ENCODE assay signal across 9 cellular contexts in genomic region chrY:19076914-19077697, GRCh38.
A peak's percentile ranks its signal among the peaks of the same experiment; 100 is the strongest.
DNase-seq lines count a peak whose midpoint lies in the region; ATAC-seq and TF ChIP-seq lines count a peak whose summit lies in the region.
"Had no signal": no experiment of that assay in that cellular context is flagged by ENCODE, and none has a peak within 500 bp of the region (broad histone marks: within the 10 kb centered on the region; RNA-seq: fewer than 3 reads in every experiment).

No MANE protein-coding gene starts in this region.

- no peak overlapping the region for H2AFZ ChIP-seq in PC-3 (ENCODE audit: low read length)

- peaks cover 4% of the 10 kb centered on the region for H3K36me3 Mint-ChIP-seq in activated naive CD4-positive, alpha-beta T cell treated with anti-CD3 and anti-CD28 coated beads, Interleukin-2, amount 10 ng/mL, durations not matched to agents 7 days and 5 days

- H3K27ac Mint-ChIP-seq in activated naive CD4-positive, alpha-beta T cell treated with anti-CD3 and anti-CD28 coated beads, Interleukin-2, amount 10 ng/mL, durations not matched to agents 7 days and 5 days: peak overlapping the region; percentile 82

- BruUV-seq in PC-3 (replicated peaks; lab: Mats Ljungman, UMichigan): no TSS peak

- intact Hi-C loops in testis (cut with DNase I; ENCODE audit: low total_unique reads): no loop called here
- intact Hi-C loops in PC-3 (cut with micrococcal nuclease): no loop called here

- H3K4me3 ChIP-seq in iPS-11a (ENCODE audit: low read depth, low read length) (peak overlapping the region; percentile 29), testis (peak overlapping the region; percentile 57 to 71), PC-3 (ENCODE audit: low read length) (no peak overlapping the region)

- H3K9ac ChIP-seq in PC-3 (ENCODE audit: low read length): no peak overlapping the region

- ATAC-seq in PC-3: no peak

- 0% methylated on average over 25 of the region's 64 CpGs; no CpG with 5 or more reads in 1 of the 2 donors for WGBS in testis, 2 donors

- TF ChIP-seq CTCF in testis (IDR thresholded peaks at IDR 0.05) (no peak), PC-3 (conservative IDR thresholded peaks at IDR 0.05; ENCODE audit: low read depth, low read length) (no peak)

- H3K9me3 Mint-ChIP-seq in activated naive CD4-positive, alpha-beta T cell treated with anti-CD3 and anti-CD28 coated beads, Interleukin-2, amount 10 ng/mL, durations not matched to agents 7 days and 5 days: no peaks in the 10 kb centered on the region

- H3K27me3 ChIP-seq in testis (no peaks in the 10 kb centered on the region), PC-3 (ENCODE audit: low read length) (no peaks in the 10 kb centered on the region)

- peaks cover 14% of the 10 kb centered on the region for H3K27me3 Mint-ChIP-seq in activated naive CD4-positive, alpha-beta T cell treated with anti-CD3 and anti-CD28 coated beads, Interleukin-2, amount 10 ng/mL, durations not matched to agents 7 days and 5 days

- H3K36me3 ChIP-seq in testis (ENCODE audit: low read depth, missing control alignments) (no peaks in the 10 kb centered on the region), PC-3 (ENCODE audit: low read depth, low read length) (no peaks in the 10 kb centered on the region)

- H3K4me3 Mint-ChIP-seq in activated naive CD4-positive, alpha-beta T cell treated with anti-CD3 and anti-CD28 coated beads, Interleukin-2, amount 10 ng/mL, durations not matched to agents 7 days and 5 days: peak overlapping the region; percentile 90

- H3K9me2 ChIP-seq in PC-3 (replicated peaks; ENCODE audit: low read length): no peaks in the 10 kb centered on the region

- POLR2A ChIA-PET in PC-3 (lab: Charles Lee; ENCODE audit: unreplicated experiment): no interaction called here

- TF ChIP-seq POLR2A in testis (IDR thresholded peaks at IDR 0.05): no peak

- H3K9me3 ChIP-seq in testis (no peaks in the 10 kb centered on the region), PC-3 (ENCODE audit: low read length) (no peaks in the 10 kb centered on the region)

- H4K20me1 ChIP-seq in PC-3 (ENCODE audit: low read length): no peaks in the 10 kb centered on the region

- H3K4me1 Mint-ChIP-seq in activated naive CD4-positive, alpha-beta T cell treated with anti-CD3 and anti-CD28 coated beads, Interleukin-2, amount 10 ng/mL, durations not matched to agents 7 days and 5 days: peaks cover 14% of the 10 kb centered on the region

- H3K4me1 ChIP-seq in testis (no peaks in the 10 kb centered on the region), PC-3 (ENCODE audit: insufficient read depth, low read length) (no peaks in the 10 kb centered on the region)

- CTCF ChIA-PET in activated naive CD4-positive, alpha-beta T cell treated with anti-CD3 and anti-CD28 coated beads, Interleukin-2, amount 10 ng/mL, durations not matched to agents 7 days and 5 days (lab: Charles Lee): no interaction called here
- CTCF ChIA-PET in PC-3 (lab: Charles Lee): no interaction called here

- peak; percentile 56 for DNase-seq in activated CD8-positive, alpha-beta memory T cell treated with anti-CD3 and anti-CD28 coated beads, Interleukin-2, amount 50 U/mL, for 48 hours
- no peak for DNase-seq in activated CD8-positive, alpha-beta memory T cell treated with anti-CD3 and anti-CD28 coated beads for 24 hours
- DNase-seq in activated naive CD4-positive, alpha-beta T cell treated with anti-CD3 and anti-CD28 coated beads, Interleukin-2, amount 10 ng/mL, durations not matched to agents 7 days and 5 days: peak; percentile 60
- DNase-seq in testis: peak; percentile 73
- DNase-seq in 8988T: no peak
- DNase-seq in SIG-M5 (lab: John Stamatoyannopoulos, UW): no peak
- no peak for DNase-seq in PC-3

- H3F3A ChIP-seq in PC-3 (ENCODE audit: low read length, unreplicated experiment): no peaks in the 10 kb centered on the region

- H3K27ac ChIP-seq in testis: peak overlapping the region; percentile 83 to 90
- H3K27ac ChIP-seq in PC-3 (ENCODE audit: low read length): no peak overlapping the region
- H3K27ac ChIP-seq: C4-2B had no signal

- no peak overlapping the region for H3K4me2 ChIP-seq in PC-3 (ENCODE audit: low read length)

- H3K79me2 ChIP-seq in PC-3 (ENCODE audit: low read length): no peaks in the 10 kb centered on the region

Comparison
In these comparisons a context has a peak if more than half of its experiments do, and no peak if none do; other contexts are left out.
1. DNase-seq: peak in activated CD8-positive, alpha-beta memory T cell treated with anti-CD3 and anti-CD28 coated beads, Interleukin-2, amount 50 U/mL, for 48 hours (single experiment), activated naive CD4-positive, alpha-beta T cell treated with anti-CD3 and anti-CD28 coated beads, Interleukin-2, amount 10 ng/mL, durations not matched to agents 7 days and 5 days (single experiment) and testis (single experiment); none in activated CD8-positive, alpha-beta memory T cell treated with anti-CD3 and anti-CD28 coated beads for 24 hours (single experiment), 8988T (single experiment), SIG-M5 (single experiment) and PC-3 (single experiment).